In the genomic region with DNA sequence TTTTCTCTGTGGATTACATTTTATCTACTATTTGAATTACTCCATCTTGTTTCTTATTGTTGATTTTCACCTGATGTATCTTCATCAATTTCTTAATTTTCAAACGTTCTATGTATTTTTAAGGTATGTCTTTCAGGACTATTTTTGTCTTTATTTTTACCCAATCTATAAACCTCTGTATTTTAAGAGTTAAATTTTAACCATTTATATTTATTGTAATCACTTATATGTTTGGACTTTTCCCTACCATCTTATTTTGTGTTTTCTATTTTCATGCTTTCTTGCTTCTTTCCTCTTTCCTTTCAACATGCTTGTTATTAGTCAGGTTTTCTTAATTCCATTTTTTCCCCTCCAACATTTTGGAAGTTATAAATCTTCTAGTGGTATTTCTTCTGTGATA, we compare ENCODE assay signal across 1 cellular context.
TF ChIP-seq lines count a peak whose summit lies in the region.

No MANE protein-coding gene starts in this region.

TF ChIP-seq in HepG2, 621 proteins besides CTCF, POLR2A, EP300 and RAD21 (continued from another document):
- TF ChIP-seq, protein P1, sequence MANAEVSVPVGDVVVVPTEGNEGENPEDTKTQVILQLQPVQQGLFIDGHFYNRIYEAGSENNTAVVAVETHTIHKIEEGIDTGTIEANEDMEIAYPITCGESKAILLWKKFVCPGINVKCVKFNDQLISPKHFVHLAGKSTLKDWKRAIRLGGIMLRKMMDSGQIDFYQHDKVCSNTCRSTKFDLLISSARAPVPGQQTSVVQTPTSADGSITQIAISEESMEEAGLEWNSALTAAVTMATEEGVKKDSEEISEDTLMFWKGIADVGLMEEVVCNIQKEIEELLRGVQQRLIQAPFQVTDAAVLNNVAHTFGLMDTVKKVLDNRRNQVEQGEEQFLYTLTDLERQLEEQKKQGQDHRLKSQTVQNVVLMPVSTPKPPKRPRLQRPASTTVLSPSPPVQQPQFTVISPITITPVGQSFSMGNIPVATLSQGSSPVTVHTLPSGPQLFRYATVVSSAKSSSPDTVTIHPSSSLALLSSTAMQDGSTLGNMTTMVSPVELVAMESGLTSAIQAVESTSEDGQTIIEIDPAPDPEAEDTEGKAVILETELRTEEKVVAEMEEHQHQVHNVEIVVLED (CRISPR knock-in tag; IDR thresholded peaks at IDR 0.05; ENCODE audit: borderline replicate concordance) = no peak
- TF ChIP-seq, protein P2, sequence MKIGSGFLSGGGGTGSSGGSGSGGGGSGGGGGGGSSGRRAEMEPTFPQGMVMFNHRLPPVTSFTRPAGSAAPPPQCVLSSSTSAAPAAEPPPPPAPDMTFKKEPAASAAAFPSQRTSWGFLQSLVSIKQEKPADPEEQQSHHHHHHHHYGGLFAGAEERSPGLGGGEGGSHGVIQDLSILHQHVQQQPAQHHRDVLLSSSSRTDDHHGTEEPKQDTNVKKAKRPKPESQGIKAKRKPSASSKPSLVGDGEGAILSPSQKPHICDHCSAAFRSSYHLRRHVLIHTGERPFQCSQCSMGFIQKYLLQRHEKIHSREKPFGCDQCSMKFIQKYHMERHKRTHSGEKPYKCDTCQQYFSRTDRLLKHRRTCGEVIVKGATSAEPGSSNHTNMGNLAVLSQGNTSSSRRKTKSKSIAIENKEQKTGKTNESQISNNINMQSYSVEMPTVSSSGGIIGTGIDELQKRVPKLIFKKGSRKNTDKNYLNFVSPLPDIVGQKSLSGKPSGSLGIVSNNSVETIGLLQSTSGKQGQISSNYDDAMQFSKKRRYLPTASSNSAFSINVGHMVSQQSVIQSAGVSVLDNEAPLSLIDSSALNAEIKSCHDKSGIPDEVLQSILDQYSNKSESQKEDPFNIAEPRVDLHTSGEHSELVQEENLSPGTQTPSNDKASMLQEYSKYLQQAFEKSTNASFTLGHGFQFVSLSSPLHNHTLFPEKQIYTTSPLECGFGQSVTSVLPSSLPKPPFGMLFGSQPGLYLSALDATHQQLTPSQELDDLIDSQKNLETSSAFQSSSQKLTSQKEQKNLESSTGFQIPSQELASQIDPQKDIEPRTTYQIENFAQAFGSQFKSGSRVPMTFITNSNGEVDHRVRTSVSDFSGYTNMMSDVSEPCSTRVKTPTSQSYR (CRISPR knock-in tag; IDR thresholded peaks at IDR 0.05; ENCODE audit: borderline replicate concordance) = no peak
- no peak for TF ChIP-seq NRL (CRISPR knock-in tag; IDR thresholded peaks at IDR 0.05; ENCODE audit: borderline replicate concordance)
- no peak for TF ChIP-seq ZNF780A (CRISPR knock-in tag; IDR thresholded peaks at IDR 0.05)
- no peak for TF ChIP-seq PCBP1 (IDR thresholded peaks at IDR 0.05; ENCODE audit: borderline replicate concordance, low read depth, low read length)
- TF ChIP-seq, protein P3, sequence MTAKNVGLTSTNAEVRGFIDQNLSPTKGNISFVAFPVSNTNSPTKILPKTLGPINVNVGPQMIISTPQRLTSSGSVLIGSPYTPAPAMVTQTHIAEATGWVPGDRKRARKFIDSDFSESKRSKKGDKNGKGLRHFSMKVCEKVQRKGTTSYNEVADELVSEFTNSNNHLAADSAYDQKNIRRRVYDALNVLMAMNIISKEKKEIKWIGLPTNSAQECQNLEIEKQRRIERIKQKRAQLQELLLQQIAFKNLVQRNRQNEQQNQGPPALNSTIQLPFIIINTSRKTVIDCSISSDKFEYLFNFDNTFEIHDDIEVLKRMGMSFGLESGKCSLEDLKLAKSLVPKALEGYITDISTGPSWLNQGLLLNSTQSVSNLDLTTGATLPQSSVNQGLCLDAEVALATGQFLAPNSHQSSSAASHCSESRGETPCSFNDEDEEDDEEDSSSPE (CRISPR knock-in tag; IDR thresholded peaks at IDR 0.05) = no peak
- TF ChIP-seq TARDBP (CRISPR knock-in tag; IDR thresholded peaks at IDR 0.05) = no peak
- TF ChIP-seq, protein P4, sequence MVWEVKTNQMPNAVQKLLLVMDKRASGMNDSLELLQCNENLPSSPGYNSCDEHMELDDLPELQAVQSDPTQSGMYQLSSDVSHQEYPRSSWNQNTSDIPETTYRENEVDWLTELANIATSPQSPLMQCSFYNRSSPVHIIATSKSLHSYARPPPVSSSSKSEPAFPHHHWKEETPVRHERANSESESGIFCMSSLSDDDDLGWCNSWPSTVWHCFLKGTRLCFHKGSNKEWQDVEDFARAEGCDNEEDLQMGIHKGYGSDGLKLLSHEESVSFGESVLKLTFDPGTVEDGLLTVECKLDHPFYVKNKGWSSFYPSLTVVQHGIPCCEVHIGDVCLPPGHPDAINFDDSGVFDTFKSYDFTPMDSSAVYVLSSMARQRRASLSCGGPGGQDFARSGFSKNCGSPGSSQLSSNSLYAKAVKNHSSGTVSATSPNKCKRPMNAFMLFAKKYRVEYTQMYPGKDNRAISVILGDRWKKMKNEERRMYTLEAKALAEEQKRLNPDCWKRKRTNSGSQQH (CRISPR knock-in tag; IDR thresholded peaks at IDR 0.05; ENCODE audit: low read depth) = no peak
- TF ChIP-seq SPEN (CRISPR knock-in tag; IDR thresholded peaks at IDR 0.05; ENCODE audit: low read depth) = no peak
- no peak for TF ChIP-seq NR2F6 (IDR thresholded peaks at IDR 0.05)
- no peak for TF ChIP-seq NR2F6 (CRISPR knock-in tag; IDR thresholded peaks at IDR 0.05)
- no peak for TF ChIP-seq MBD4 (IDR thresholded peaks at IDR 0.05; ENCODE audit: borderline replicate concordance, low read length)
- no peak for TF ChIP-seq ZNF816 (CRISPR knock-in tag; IDR thresholded peaks at IDR 0.05; ENCODE audit: borderline replicate concordance)
